10 cellular contexts compared by ENCODE assay signal in the genomic region with DNA sequence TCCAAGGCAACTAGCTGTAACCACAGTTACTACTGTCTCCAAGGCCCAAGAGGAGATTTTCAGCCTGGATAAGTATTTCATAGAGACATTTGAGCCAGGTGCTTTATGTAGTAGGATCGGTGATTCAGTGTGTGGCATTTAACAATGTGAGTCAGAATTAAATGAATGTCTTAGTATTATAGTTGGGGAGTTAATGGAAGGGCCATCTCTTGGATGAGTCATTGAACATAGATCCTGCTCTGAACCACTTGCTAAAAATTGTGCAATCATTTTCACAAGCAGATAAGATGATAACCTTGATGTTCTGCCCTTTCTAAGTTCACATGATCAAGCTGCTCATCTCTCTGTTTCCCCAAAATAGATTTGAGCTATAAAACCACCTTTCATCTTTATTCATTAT.
A peak's percentile ranks its signal among the peaks of the same experiment; 100 is the strongest.
DNase-seq lines count a peak whose midpoint lies in the region; ATAC-seq, FAIRE-seq and TF ChIP-seq lines count a peak whose summit lies in the region.
"Had no signal": no experiment of that assay in that cellular context is flagged by ENCODE, and none has a peak within 500 bp of the region (broad histone marks: within the 10 kb centered on the region; RNA-seq: fewer than 3 reads in every experiment).

No MANE protein-coding gene starts in this region.

- no peak for TF ChIP-seq CTCF in keratinocyte (optimal IDR thresholded peaks at IDR 0.05 in 1 of 3, IDR thresholded peaks at IDR 0.05 in 1 of 3, conservative IDR thresholded peaks at IDR 0.05 in 1 of 3; ENCODE audit: extremely low read depth in 1 of 3, insufficient read depth in 2 of 3, low read length in 3 of 3)
- TF ChIP-seq CTCF in chondrocyte (IDR thresholded peaks at IDR 0.05), result no peak

- no peaks in the 10 kb centered on the region for H3K27me3 Mint-ChIP-seq in chondrocyte (ENCODE audit: low read depth)

- DNase-seq in AG08396 (ENCODE audit: low spot score) (peak; percentile 34), HS-5 (ENCODE audit: low read depth) (peak; percentile 93), SKM-1 treated with dmso at 0.1 percent for 144 hours (lab: John Stamatoyannopoulos, UW; ENCODE audit: unreplicated experiment) (peak; percentile 21), keratinocyte (ENCODE audit: low read depth, low spot score) (peak; percentile 95), pons (ENCODE audit: low spot score) (no peak), chondrocyte (ENCODE audit: low spot score) (no peak), inferior parietal cortex (ENCODE audit: extremely low spot score) (no peak)
- DNase-seq: H9, NCI-H2029 treated with DMSO at 0.1 percent for 48 hours had no signal

- FAIRE-seq in keratinocyte (lab: Jason Lieb, UNC), result peak; percentile 88

- peaks cover 22% of the 10 kb centered on the region for H3K4me1 Mint-ChIP-seq in chondrocyte (ENCODE audit: low read depth)

- no peak overlapping the region for H3K9ac ChIP-seq in keratinocyte (ENCODE audit: control insufficient read depth, extremely low read depth, insufficient read depth, low read length)

- no peak overlapping the region for H3K4me3 ChIP-seq in keratinocyte (ENCODE audit: control insufficient read depth in 2 of 3, extremely low read depth in 1 of 3, insufficient read depth in 2 of 3, low read depth in 1 of 3, low read length in 3 of 3)

- no peaks in the 10 kb centered on the region for H3K9me3 ChIP-seq in keratinocyte (ENCODE audit: control insufficient read depth, low read depth, low read length)

- no peaks in the 10 kb centered on the region for H3K9me1 ChIP-seq in keratinocyte (ENCODE audit: control insufficient read depth, extremely low read depth, insufficient read depth, low read length)

- H3K27ac Mint-ChIP-seq in chondrocyte (ENCODE audit: unreplicated experiment), result no peak overlapping the region
- H3K27ac Mint-ChIP-seq: H9 had no signal

- H4K20me1 ChIP-seq in keratinocyte (ENCODE audit: control insufficient read depth, extremely low read depth, insufficient read depth, low read length), result no peaks in the 10 kb centered on the region

- peak overlapping the region; percentile 35 for H3K4me2 ChIP-seq in keratinocyte (ENCODE audit: control insufficient read depth, extremely low read depth, insufficient read depth, low read depth, low read length)

- peaks cover 5% of the 10 kb centered on the region for H3K9me3 Mint-ChIP-seq in chondrocyte (ENCODE audit: low read depth)

- no peaks in the 10 kb centered on the region for H3K79me2 ChIP-seq in keratinocyte (ENCODE audit: control insufficient read depth, insufficient read depth, low read length)

- peak overlapping the region; percentile 78 for H3K27ac ChIP-seq in keratinocyte (ENCODE audit: control insufficient read depth, insufficient read depth, low read length)

- no peak overlapping the region for H3K4me3 Mint-ChIP-seq in chondrocyte (ENCODE audit: unreplicated experiment)
- H3K4me3 Mint-ChIP-seq: H9 had no signal

- no peak for ATAC-seq in HG03520 (IDR thresholded peaks at IDR 0.05; ENCODE audit: unreplicated experiment)

- no peaks in the 10 kb centered on the region for H3K36me3 Mint-ChIP-seq in chondrocyte (ENCODE audit: low read depth)

- no peaks in the 10 kb centered on the region for H3K36me3 ChIP-seq in keratinocyte (ENCODE audit: control insufficient read depth in 2 of 2, extremely low read depth in 1 of 2, insufficient read depth in 2 of 2, low read length in 2 of 2)

- dilution Hi-C loops in keratinocyte (cut with MboI; ENCODE audit: extremely low pct_ligation_motif_present, low sequenced_read_pairs), result no loop called here

- H2AFZ ChIP-seq in keratinocyte (ENCODE audit: control insufficient read depth, low read length), result no peak overlapping the region

- no peaks in the 10 kb centered on the region for H3K27me3 ChIP-seq in keratinocyte (ENCODE audit: control insufficient read depth, extremely low read depth, insufficient read depth, low read length)

- H3K4me1 ChIP-seq in keratinocyte (ENCODE audit: control insufficient read depth, extremely low read depth, insufficient read depth, low read length), result peaks cover 38% of the 10 kb centered on the region

Comparison
In these comparisons a context has a peak if more than half of its experiments do, and no peak if none do; other contexts are left out.
1. DNase-seq: peak in AG08396 (single experiment), HS-5 (single experiment), SKM-1 treated with dmso at 0.1 percent for 144 hours (single experiment) and keratinocyte (single experiment); none in pons (single experiment), chondrocyte (single experiment) and inferior parietal cortex (single experiment).